8 cellular contexts compared by ENCODE assay signal in the genomic region with DNA sequence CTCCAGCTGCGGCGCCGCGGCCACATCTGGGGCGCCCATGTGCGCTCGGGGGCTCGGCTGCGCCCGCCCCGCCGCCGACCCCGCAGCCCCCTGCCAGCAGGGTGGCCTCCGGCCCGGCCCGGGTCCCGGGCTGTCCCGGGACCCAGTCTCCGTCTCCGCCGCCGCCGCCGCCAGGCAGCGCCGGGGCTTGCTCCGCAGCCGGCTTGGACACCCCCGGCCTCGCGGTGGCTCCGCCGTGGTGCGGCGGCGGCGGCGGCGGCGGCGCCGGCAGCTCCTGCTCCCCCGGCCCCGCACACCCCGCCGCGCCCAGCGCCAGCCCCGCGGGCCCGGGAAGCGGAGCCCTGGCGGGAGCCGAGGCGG. TPM values are rescaled to one million over a fixed set of nuclear protein-coding genes. Genes with fewer than 3 reads are reported as not detected.
DNase-seq lines count a peak whose midpoint lies in the region; ATAC-seq and TF ChIP-seq lines count a peak whose summit lies in the region.

No MANE protein-coding gene starts in this region.

- H3K9me3 ChIP-seq in breast epithelium (no peaks in the 10 kb centered on the region), gastrocnemius medialis (no peaks in the 10 kb centered on the region)

- in situ Hi-C loops in gastrocnemius medialis (cut with MboI; ENCODE audit: low sequenced_read_pairs in 4 of 4): no loop called here

- DNase-seq in breast epithelium (ENCODE audit: low spot score in 2 of 2) (no peak), gastrocnemius medialis (no peak), head of caudate nucleus (no peak), UCSD-AML1 (lab: John Stamatoyannopoulos, UW; ENCODE audit: unreplicated experiment) (no peak), COLO829 (ENCODE audit: low spot score) (no peak)

- peak overlapping the region; percentile 53 to 87 (median 66) for H3K4me3 ChIP-seq in breast epithelium
- H3K4me3 ChIP-seq in gastrocnemius medialis: peak overlapping the region in 3 of 4 donors; percentile 29 to 67 (median 47)

- H3K4me1 ChIP-seq in breast epithelium: no peaks in the 10 kb centered on the region
- H3K4me1 ChIP-seq in gastrocnemius medialis: peaks cover 3 to 14% of the 10 kb centered on the region in 2 donors

- H3K27ac ChIP-seq in breast epithelium (peak overlapping the region; percentile 77 to 88), gastrocnemius medialis (no peak overlapping the region)

- peaks cover 3 to 16% of the 10 kb centered on the region in 2 donors for H3K27me3 ChIP-seq in breast epithelium
- peaks cover 29 to 44% (median 30%) of the 10 kb centered on the region in 3 donors for H3K27me3 ChIP-seq in gastrocnemius medialis

- no peak for TF ChIP-seq CTCF in breast epithelium (IDR thresholded peaks at IDR 0.05)
- TF ChIP-seq CTCF in gastrocnemius medialis (IDR thresholded peaks at IDR 0.05 in 4 of 5, conservative IDR thresholded peaks at IDR 0.05 in 1 of 5): no peak

- H3K36me3 ChIP-seq in breast epithelium (no peaks in the 10 kb centered on the region), gastrocnemius medialis (no peaks in the 10 kb centered on the region)

- peak; percentile 31 for ATAC-seq in GM19324 (IDR thresholded peaks at IDR 0.05; ENCODE audit: low FRiP score, unreplicated experiment)
- ATAC-seq in HG02981 (IDR thresholded peaks at IDR 0.05; ENCODE audit: unreplicated experiment): peak; percentile 35
- peak in 1 of 2 donors; percentile 15 for ATAC-seq in gastrocnemius medialis
- no peak for ATAC-seq in HG03378 (IDR thresholded peaks at IDR 0.05; ENCODE audit: unreplicated experiment)

- TF ChIP-seq POLR2A in breast epithelium (IDR thresholded peaks at IDR 0.05) (no peak), gastrocnemius medialis (IDR thresholded peaks at IDR 0.05) (no peak)

- intact Hi-C loops in breast epithelium (cut with DNase I; ENCODE audit: low total_unique reads): no loop called here
- intact Hi-C loops in gastrocnemius medialis (cut with DNase I; ENCODE audit: low total_unique reads): no loop called here
- intact Hi-C loops in head of caudate nucleus (cut with DNase I): no loop called here

RNA-seq across cellular contexts. Expression of a gene that starts 0.2 kb away (rescaled TPM):
- total RNA-seq in breast epithelium: 10 to 100 TPM; 13.0 to 18.7 (median 15.2) TPM
- 1 to 10 TPM in 1 of 4 donors, under 1 TPM in 3; 0.61 to 3.7 (median 0.78) TPM for total RNA-seq in gastrocnemius medialis

Comparison
In these comparisons a context has a peak if more than half of its experiments do, and no peak if none do; other contexts are left out.
1. H3K27ac ChIP-seq: peak in breast epithelium (2 of 2); none in gastrocnemius medialis (0 of 4).